ENCODE assay signal across 8 cellular contexts in the genomic region with DNA sequence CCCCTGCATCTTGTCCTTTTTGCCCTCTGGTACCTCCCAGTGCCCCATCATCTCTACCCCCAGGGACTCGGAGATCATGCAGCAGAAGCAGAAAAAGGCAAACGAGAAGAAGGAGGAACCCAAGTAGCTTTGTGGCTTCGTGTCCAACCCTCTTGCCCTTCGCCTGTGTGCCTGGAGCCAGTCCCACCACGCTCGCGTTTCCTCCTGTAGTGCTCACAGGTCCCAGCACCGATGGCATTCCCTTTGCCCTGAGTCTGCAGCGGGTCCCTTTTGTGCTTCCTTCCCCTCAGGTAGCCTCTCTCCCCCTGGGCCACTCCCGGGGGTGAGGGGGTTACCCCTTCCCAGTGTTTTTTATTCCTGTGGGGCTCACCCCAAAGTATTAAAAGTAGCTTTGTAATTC. TPM values are rescaled to one million over a fixed set of nuclear protein-coding genes. Genes with fewer than 3 reads are reported as not detected.
DNase-seq lines count a peak whose midpoint lies in the region; ATAC-seq, FAIRE-seq and TF ChIP-seq lines count a peak whose summit lies in the region.

No MANE protein-coding gene starts in this region.

- H3K4me2 ChIP-seq in astrocyte (ENCODE audit: low read length): peak overlapping the region; percentile 91

- peaks cover 20% of the 10 kb centered on the region for H3K36me3 ChIP-seq in astrocyte (ENCODE audit: insufficient read depth, low read length)
- H3K36me3 ChIP-seq in right lobe of liver: peaks cover 0 to 30% (median 19%) of the 10 kb centered on the region in 4 donors
- H3K36me3 ChIP-seq in thyroid gland: peaks cover 13 to 16% of the 10 kb centered on the region in 2 donors

- H3K4me3 ChIP-seq in astrocyte (ENCODE audit: insufficient read depth, low read depth, low read length) (peak overlapping the region; percentile 100), right lobe of liver (peak overlapping the region; percentile 90 to 94 (median 93)), thyroid gland (replicated peaks in 1 of 3) (peak overlapping the region in 1 of 3 donors; percentile 85)

- no peak for FAIRE-seq in astrocyte (lab: Jason Lieb, UNC)

- intact Hi-C loops in right lobe of liver (cut with DNase I) (no loop called here), thyroid gland (cut with DNase I) (no loop called here)

- no peak overlapping the region for H2AFZ ChIP-seq in astrocyte (ENCODE audit: low read depth, low read length)

- 75% methylated on average over 9 of the region's 10 CpGs for WGBS in right lobe of liver (ENCODE audit: insufficient coverage, low coverage, low lambda C conversion rate, missing lambda C conversion rate)
- 83 to 91% methylated on average over 10 of the region's 10 CpGs for WGBS in thyroid gland, 2 donors

- peaks cover 44% of the 10 kb centered on the region for H4K20me1 ChIP-seq in astrocyte (ENCODE audit: insufficient read depth, low read length)

- H3K9me3 Mint-ChIP-seq in activated T-cell treated with anti-CD3 and anti-CD28 coated beads, Interleukin-2, amount 50 U/mL, for 4 hours: no peaks in the 10 kb centered on the region
- no peaks in the 10 kb centered on the region for H3K9me3 Mint-ChIP-seq in astrocyte (ENCODE audit: unreplicated experiment)

- peaks cover 29% of the 10 kb centered on the region for H3K4me1 ChIP-seq in astrocyte (ENCODE audit: insufficient read depth, low read length)
- peaks cover 0 to 21% (median 8%) of the 10 kb centered on the region in 4 donors for H3K4me1 ChIP-seq in right lobe of liver
- H3K4me1 ChIP-seq in thyroid gland: peaks cover 23 to 37% of the 10 kb centered on the region in 2 donors

- H3K4me1 Mint-ChIP-seq in activated T-cell treated with anti-CD3 and anti-CD28 coated beads, Interleukin-2, amount 50 U/mL, for 4 hours (ENCODE audit: low read depth): peaks cover 45% of the 10 kb centered on the region
- H3K4me1 Mint-ChIP-seq in astrocyte (ENCODE audit: low read depth, unreplicated experiment): peaks cover 49% of the 10 kb centered on the region

- H3K9me3 ChIP-seq in astrocyte (ENCODE audit: insufficient read depth, low read depth, low read length) (no peaks in the 10 kb centered on the region), right lobe of liver (no peaks in the 10 kb centered on the region), thyroid gland (no peaks in the 10 kb centered on the region)

- H3K36me3 Mint-ChIP-seq in activated T-cell treated with anti-CD3 and anti-CD28 coated beads, Interleukin-2, amount 50 U/mL, for 4 hours (ENCODE audit: insufficient read depth): peaks cover 35% of the 10 kb centered on the region
- H3K36me3 Mint-ChIP-seq in astrocyte (ENCODE audit: low read depth, unreplicated experiment): peaks cover 26% of the 10 kb centered on the region

- H3K27me3 ChIP-seq in astrocyte (ENCODE audit: insufficient read depth, low read length): no peaks in the 10 kb centered on the region
- no peaks in the 10 kb centered on the region for H3K27me3 ChIP-seq in right lobe of liver
- H3K27me3 ChIP-seq in thyroid gland: no peaks in the 10 kb centered on the region

- TF ChIP-seq CTCF in astrocyte (IDR thresholded peaks at IDR 0.05; ENCODE audit: insufficient read depth, low read depth, low read length) (no peak), right lobe of liver (IDR thresholded peaks at IDR 0.05) (no peak), thyroid gland (IDR thresholded peaks at IDR 0.05) (no peak), omental fat pad (IDR thresholded peaks at IDR 0.05) (no peak)

- peaks cover 37% of the 10 kb centered on the region for H3K79me2 ChIP-seq in astrocyte (ENCODE audit: insufficient read depth, low read length)

- H3K9ac ChIP-seq in astrocyte (ENCODE audit: low read length): peak overlapping the region; percentile 100

- TF ChIP-seq POLR2A in right lobe of liver (IDR thresholded peaks at IDR 0.05) (no peak), thyroid gland (IDR thresholded peaks at IDR 0.05) (no peak)

- no peak for ATAC-seq in activated T-cell treated with anti-CD3 and anti-CD28 coated beads, Interleukin-2, amount 50 U/mL, for 4 hours
- ATAC-seq in right lobe of liver (no peak), omental fat pad (ENCODE audit: low FRiP score) (no peak)

- peak overlapping the region; percentile 99 for H3K27ac Mint-ChIP-seq in astrocyte (ENCODE audit: unreplicated experiment)

- H3K4me3 Mint-ChIP-seq in activated T-cell treated with anti-CD3 and anti-CD28 coated beads, Interleukin-2, amount 50 U/mL, for 4 hours: peak overlapping the region; percentile 98
- peak overlapping the region; percentile 97 for H3K4me3 Mint-ChIP-seq in astrocyte (ENCODE audit: unreplicated experiment)

- no peak for DNase-seq in activated T-cell treated with anti-CD3 and anti-CD28 coated beads, Interleukin-2, amount 50 U/mL, for 4 hours
- DNase-seq in activated T-cell treated with anti-CD3 and anti-CD28 coated beads for 4 hours (no peak), astrocyte (ENCODE audit: low read depth) (no peak), right lobe of liver (no peak), thyroid gland (no peak), omental fat pad (ENCODE audit: low spot score) (no peak), dedifferentiated amniotic fluid mesenchymal stem cell (ENCODE audit: extremely low spot score) (no peak), cerebellar cortex (ENCODE audit: low spot score) (no peak)

- no peak overlapping the region for H3K27ac ChIP-seq in astrocyte (ENCODE audit: low read depth, low read length)
- peak overlapping the region; percentile 98 to 99 (median 99) for H3K27ac ChIP-seq in right lobe of liver
- peak overlapping the region in 2 of 3 donors; percentile 92 to 96 for H3K27ac ChIP-seq in thyroid gland

- no peaks in the 10 kb centered on the region for H3K27me3 Mint-ChIP-seq in activated T-cell treated with anti-CD3 and anti-CD28 coated beads, Interleukin-2, amount 50 U/mL, for 4 hours (ENCODE audit: low read depth)
- no peaks in the 10 kb centered on the region for H3K27me3 Mint-ChIP-seq in astrocyte (ENCODE audit: low read depth, unreplicated experiment)

RNA-seq across cellular contexts. Expression of gene SERF2, which starts 1.5 kb away (rescaled TPM):
- total RNA-seq in activated T-cell treated with anti-CD3 and anti-CD28 coated beads, Interleukin-2, amount 50 U/mL, for 4 hours: 100 to 1,000 TPM; 561 to 596 (median 567) TPM
- total RNA-seq in astrocyte: 933 and 945 TPM in 2 replicates
- 100 to 1,000 TPM; 454 to 694 (median 611) TPM for total RNA-seq in right lobe of liver
- 1,000 to 10,000 TPM in 2 of 4 donors, 100 to 1,000 TPM in 2; 331 to 1,163 (median 700) TPM for total RNA-seq in thyroid gland
- total RNA-seq in omental fat pad: 100 to 1,000 TPM; 790 to 927 (median 897) TPM

RNA-seq across cellular contexts. Expression of gene SERINC4, which starts 6.4 kb away (rescaled TPM):
- total RNA-seq in activated T-cell treated with anti-CD3 and anti-CD28 coated beads, Interleukin-2, amount 50 U/mL, for 4 hours: under 1 TPM; 0.08 to 0.24 (median 0.15) TPM
- total RNA-seq in astrocyte (0.30 TPM in 1 of 2 replicates, not detected in the other), right lobe of liver (under 1 TPM in 2 of 6 experiments, not detected in 4; 0.22 to 0.26 TPM), thyroid gland (under 1 TPM in 1 of 4 donors, not detected in 3; 0.33 TPM), omental fat pad (not detected)

RNA-seq across cellular contexts. Expression of gene HYPK, which starts 6.8 kb away (rescaled TPM):
- total RNA-seq in activated T-cell treated with anti-CD3 and anti-CD28 coated beads, Interleukin-2, amount 50 U/mL, for 4 hours: 10 to 100 TPM; 48.3 to 50.7 (median 49.0) TPM
- total RNA-seq in astrocyte (13.7 and 15.7 TPM in 2 replicates), right lobe of liver (10 to 100 TPM in 3 of 6 experiments, 1 to 10 TPM in 3; 6.1 to 17.4 (median 9.1) TPM), thyroid gland (10 to 100 TPM; 11.6 to 23.4 (median 12.5) TPM), omental fat pad (10 to 100 TPM; 10.2 to 19.0 (median 14.8) TPM)

RNA-seq across cellular contexts. Expression of gene ELL3, which starts 16.9 kb away (rescaled TPM):
- 1 to 10 TPM in 1 of 3 donors, under 1 TPM in 2; 0.46 to 1.0 (median 0.63) TPM for total RNA-seq in activated T-cell treated with anti-CD3 and anti-CD28 coated beads, Interleukin-2, amount 50 U/mL, for 4 hours
- 3.2 and 3.8 TPM in 2 replicates for total RNA-seq in astrocyte
- total RNA-seq in right lobe of liver: 1 to 10 TPM in 5 of 6 experiments, under 1 TPM in 1; 0.39 to 2.0 (median 1.7) TPM
- total RNA-seq in thyroid gland: 10 to 100 TPM in 1 of 4 donors, 1 to 10 TPM in 3; 2.1 to 11.4 (median 5.3) TPM
- total RNA-seq in omental fat pad: 1 to 10 TPM; 1.1 to 7.1 (median 2.4) TPM

RNA-seq across cellular contexts. Expression of gene MFAP1, which starts 30.8 kb away (rescaled TPM):
- total RNA-seq in activated T-cell treated with anti-CD3 and anti-CD28 coated beads, Interleukin-2, amount 50 U/mL, for 4 hours: 10 to 100 TPM; 37.0 to 38.0 (median 37.4) TPM
- 33.1 and 35.2 TPM in 2 replicates for total RNA-seq in astrocyte
- 10 to 100 TPM in 2 of 6 experiments, 1 to 10 TPM in 4; 6.7 to 11.9 (median 8.1) TPM for total RNA-seq in right lobe of liver
- 10 to 100 TPM; 20.4 to 24.5 (median 22.7) TPM for total RNA-seq in thyroid gland
- total RNA-seq in omental fat pad: 10 to 100 TPM; 13.9 to 18.0 (median 14.4) TPM
